ENCODE assay signal across 13 cellular contexts in genomic region chr7:116515584-116515983, GRCh38. TPM values are rescaled to one million over a fixed set of nuclear protein-coding genes. Genes with fewer than 3 reads are reported as not detected.
DNase-seq lines count a peak whose midpoint lies in the region; ATAC-seq and TF ChIP-seq lines count a peak whose summit lies in the region.
"Had no signal": no experiment of that assay in that cellular context is flagged by ENCODE, and none has a peak within 500 bp of the region (broad histone marks: within the 10 kb centered on the region; RNA-seq: fewer than 3 reads in every experiment).

No MANE protein-coding gene starts in this region.

- H3K79me2 ChIP-seq in GM23338 (replicated peaks; ENCODE audit: insufficient read depth) = no peaks in the 10 kb centered on the region

- no peaks in the 10 kb centered on the region for H4K20me1 ChIP-seq in GM23338 (replicated peaks; ENCODE audit: insufficient read depth)
- H4K20me1 ChIP-seq: BLaER1 treated with 17β-estradiol and CSF1 and Interleukin-3, amounts not matched to agents 10 nM and 100 nM had no signal

- H3K9me3 ChIP-seq in A673 (ENCODE audit: low read depth, low read length, poor library complexity, severe bottlenecking) = no peaks in the 10 kb centered on the region
- H3K9me3 ChIP-seq in Panc1 (ENCODE audit: control insufficient read depth, insufficient read depth, low read depth, low read length) = no peaks in the 10 kb centered on the region
- H3K9me3 ChIP-seq: BLaER1 treated with 17β-estradiol and CSF1 and Interleukin-3, amounts not matched to agents 10 nM and 100 nM had no signal

- peak overlapping the region; percentile 82; the same call in 1 of the 2 replicates for H2AFZ ChIP-seq in GM23338
- H2AFZ ChIP-seq: GM23248 had no signal

- peak overlapping the region; percentile 44; the same call in 1 of the 2 replicates for H3K4me2 ChIP-seq in GM23338
- H3K4me2 ChIP-seq: BLaER1 treated with 17β-estradiol and CSF1 and Interleukin-3, amounts not matched to agents 10 nM and 100 nM had no signal

- intact Hi-C loops in A673 (cut with micrococcal nuclease; ENCODE audit: unreplicated experiment) = no loop called here
- intact Hi-C loops in Panc1 (cut with micrococcal nuclease; ENCODE audit: unreplicated experiment) = no loop called here

- POLR2A ChIA-PET in A673 (lab: Charles Lee; ENCODE audit: low non-redundant PET) = no interaction called here
- POLR2A ChIA-PET in Panc1 (lab: Charles Lee) = interaction anchor here (1.1 to 1.2 kb wide), 2 partner anchors 11 to 64 kb away, joined by 3 read pairs; no protein-coding TSS in a partner anchor

- H3K36me3 ChIP-seq in A673 (ENCODE audit: insufficient read depth, low read length, poor library complexity, severe bottlenecking) (no peaks in the 10 kb centered on the region), GM23338 (ENCODE audit: insufficient read depth) (no peaks in the 10 kb centered on the region), Panc1 (ENCODE audit: control insufficient read depth, insufficient read depth, low read length) (no peaks in the 10 kb centered on the region)
- H3K36me3 ChIP-seq: BLaER1 treated with 17β-estradiol and CSF1 and Interleukin-3, amounts not matched to agents 10 nM and 100 nM had no signal

- H3K4me3 ChIP-seq in A673 (ENCODE audit: low read depth, low read length, poor library complexity, severe bottlenecking) (no peak overlapping the region), GM23338 (no peak overlapping the region), Panc1 (ENCODE audit: low read depth in 2 of 2, low read length in 2 of 2) (no peak overlapping the region)
- H3K4me3 ChIP-seq: BLaER1 treated with 17β-estradiol and CSF1 and Interleukin-3, amounts not matched to agents 10 nM and 100 nM; GM23248 had no signal

- H3K4me1 Mint-ChIP-seq in GM23338 = peaks cover 15% of the 10 kb centered on the region
- peaks cover 16% of the 10 kb centered on the region for H3K4me1 Mint-ChIP-seq in endothelial cell (ENCODE audit: unreplicated experiment)

- in situ Hi-C loops in Panc1 (cut with HindIII; ENCODE audit: low pct_unique_long_range_greater_than_20kb, low sequenced_read_pairs) = no loop called here

- H3K9me2 ChIP-seq in GM23338 (ENCODE audit: insufficient read depth) = no peaks in the 10 kb centered on the region

- TF ChIP-seq CTCF in A673 (conservative IDR thresholded peaks at IDR 0.05; ENCODE audit: low read depth, low read length) (no peak), GM23338 (conservative IDR thresholded peaks at IDR 0.05; ENCODE audit: low read depth in 2 of 2) (no peak), Panc1 (IDR thresholded peaks at IDR 0.05) (no peak), endothelial cell (IDR thresholded peaks at IDR 0.05; ENCODE audit: unreplicated experiment) (no peak)

- DNase-seq in A673 (ENCODE audit: low spot score) (no peak), GM23338 (ENCODE audit: low spot score) (no peak), Panc1 (ENCODE audit: low read depth, low spot score) (no peak), endothelial cell (ENCODE audit: low spot score) (no peak), NCI-H82 treated with DMSO at 0.1 percent for 48 hours (lab: John Stamatoyannopoulos, UW; ENCODE audit: unreplicated experiment) (no peak), DMS79 (lab: John Stamatoyannopoulos, UW) (no peak)
- DNase-seq: ACHN; CD4-positive, CD25-positive, alpha-beta regulatory T cell; GM23248; H7; KBM-7 had no signal

- H3K27me3 Mint-ChIP-seq in GM23338 (ENCODE audit: insufficient read depth, low read depth, poor library complexity) = peaks cover 2% of the 10 kb centered on the region
- no peaks in the 10 kb centered on the region for H3K27me3 Mint-ChIP-seq in endothelial cell (ENCODE audit: unreplicated experiment)

- H3F3A ChIP-seq in GM23338 (replicated peaks; ENCODE audit: low read depth) = no peaks in the 10 kb centered on the region

- H3K27me3 ChIP-seq in A673 (replicated peaks; ENCODE audit: insufficient read depth, low read depth, low read length, poor library complexity) (no peaks in the 10 kb centered on the region), GM23338 (ENCODE audit: insufficient read depth) (no peaks in the 10 kb centered on the region), Panc1 (ENCODE audit: control insufficient read depth, insufficient read depth, low read length) (no peaks in the 10 kb centered on the region)
- H3K27me3 ChIP-seq: BLaER1 treated with 17β-estradiol and CSF1 and Interleukin-3, amounts not matched to agents 10 nM and 100 nM had no signal

- H3K4me1 ChIP-seq in A673 (ENCODE audit: insufficient read depth, low read length, poor library complexity, severe bottlenecking) = peaks cover 92% of the 10 kb centered on the region
- peaks cover 13% of the 10 kb centered on the region for H3K4me1 ChIP-seq in GM23338 (ENCODE audit: insufficient read depth)
- H3K4me1 ChIP-seq in Panc1 (ENCODE audit: control insufficient read depth, insufficient read depth, low read length) = peaks cover 59% of the 10 kb centered on the region

- no peaks in the 10 kb centered on the region for H3K36me3 Mint-ChIP-seq in GM23338 (ENCODE audit: low read depth)
- H3K36me3 Mint-ChIP-seq in endothelial cell (ENCODE audit: low read depth, unreplicated experiment) = no peaks in the 10 kb centered on the region
- H3K36me3 Mint-ChIP-seq: CD4-positive, CD25-positive, alpha-beta regulatory T cell had no signal

- H3K4me3 Mint-ChIP-seq in GM23338 (no peak overlapping the region), endothelial cell (ENCODE audit: unreplicated experiment) (no peak overlapping the region)
- H3K4me3 Mint-ChIP-seq: CD4-positive, CD25-positive, alpha-beta regulatory T cell had no signal

- BruUV-seq in A673 (replicated peaks; lab: Mats Ljungman, UMichigan) = no TSS peak
- no TSS peak for BruUV-seq in Panc1 (replicated peaks; lab: Mats Ljungman, UMichigan)

- H3K27ac Mint-ChIP-seq in GM23338 = no peak overlapping the region
- H3K27ac Mint-ChIP-seq in endothelial cell (ENCODE audit: unreplicated experiment) = peak overlapping the region; percentile 24
- H3K27ac Mint-ChIP-seq: CD4-positive, CD25-positive, alpha-beta regulatory T cell had no signal

- H3K27ac ChIP-seq in A673 (ENCODE audit: low read depth, low read length, poor library complexity, severe bottlenecking) = peak overlapping the region; percentile 73
- no peak overlapping the region for H3K27ac ChIP-seq in GM23338 (ENCODE audit: low read depth)
- peak overlapping the region; percentile 92 for H3K27ac ChIP-seq in Panc1 (ENCODE audit: low read length)
- H3K27ac ChIP-seq: BLaER1 treated with 17β-estradiol and CSF1 and Interleukin-3, amounts not matched to agents 10 nM and 100 nM; GM23248 had no signal

- ATAC-seq in GM23338 (no peak), Panc1 (no peak), HG03439 (IDR thresholded peaks at IDR 0.05; ENCODE audit: unreplicated experiment) (no peak)

- H3K9me3 Mint-ChIP-seq in GM23338 (no peaks in the 10 kb centered on the region), endothelial cell (ENCODE audit: unreplicated experiment) (no peaks in the 10 kb centered on the region)

- CTCF ChIA-PET in A673 (lab: Charles Lee) (no interaction called here), Panc1 (lab: Charles Lee) (interaction anchor here (0.7 to 1.1 kb wide), 2 partner anchors 11 to 74 kb away, joined by 3 to 5 read pairs; no protein-coding TSS in a partner anchor)

TF ChIP-seq in GM23338, 12 proteins besides CTCF, POLR2A, EP300 and RAD21 (continues in another document):
- no peak for TF ChIP-seq REST (IDR thresholded peaks at IDR 0.05; ENCODE audit: unreplicated experiment)
- no peak for TF ChIP-seq CREB1 (CRISPR knock-in tag; IDR thresholded peaks at IDR 0.05; ENCODE audit: low read depth)
- TF ChIP-seq POLR2AphosphoS5 (IDR thresholded peaks at IDR 0.05; ENCODE audit: low read depth) = no peak
- no peak for TF ChIP-seq NANOG (IDR thresholded peaks at IDR 0.05; ENCODE audit: borderline replicate concordance)

RNA-seq across cellular contexts. Expression of gene CAV1, which starts 9.3 kb away (rescaled TPM):
- 1,757 and 2,074 TPM in 2 replicates for total RNA-seq in A673 (2021)
- total RNA-seq in GM23338 (2014; rRNA removed; shearing (Covaris generic)) = 16.0 and 22.5 TPM in 2 replicates
- 16.0 and 21.1 TPM in 2 replicates for polyA plus RNA-seq in GM23338 (2016; fragmentation: Nextera tagmentation; extraction: Ambion mirVana)
- total RNA-seq in Panc1 (2021; ENCODE audit: unreplicated experiment) = 496 TPM
- polyA plus RNA-seq in Panc1 (2012; ENCODE audit: insufficient read length) = 465 TPM
- total RNA-seq in endothelial cell (ENCODE audit: unreplicated experiment) = 48.2 TPM
- total RNA-seq: CD4-positive, CD25-positive, alpha-beta regulatory T cell had no signal

RNA-seq across cellular contexts. Expression of gene CAV2, which starts 16.0 kb away (rescaled TPM):
- total RNA-seq in A673 (2021) (265 and 286 TPM in 2 replicates), Panc1 (2021; ENCODE audit: unreplicated experiment) (217 TPM), endothelial cell (ENCODE audit: unreplicated experiment) (35.5 TPM)
- 3.5 and 6.6 TPM in 2 replicates for total RNA-seq in GM23338 (2014; rRNA removed; shearing (Covaris generic))
- 4.2 and 5.4 TPM in 2 replicates for polyA plus RNA-seq in GM23338 (2016; fragmentation: Nextera tagmentation; extraction: Ambion mirVana)
- 199 TPM for polyA plus RNA-seq in Panc1 (2012; ENCODE audit: insufficient read length)
- total RNA-seq: CD4-positive, CD25-positive, alpha-beta regulatory T cell had no signal
- polyA plus RNA-seq: CD4-positive, CD25-positive, alpha-beta regulatory T cell had no signal

Comparison
In these comparisons a context has a peak if more than half of its experiments do, and no peak if none do; other contexts are left out.
1. RNA of gene CAV1, which starts 9.3 kb away (total RNA-seq): 1,757 to 2,074 TPM in A673 and 496 TPM in Panc1 (single experiment); 48.2 TPM in endothelial cell (single experiment) and 16.0 to 22.5 TPM in GM23338; every median in the first group is over 10 times any median in the second.